ENCODE assay signal across 18 cellular contexts in the genomic region with DNA sequence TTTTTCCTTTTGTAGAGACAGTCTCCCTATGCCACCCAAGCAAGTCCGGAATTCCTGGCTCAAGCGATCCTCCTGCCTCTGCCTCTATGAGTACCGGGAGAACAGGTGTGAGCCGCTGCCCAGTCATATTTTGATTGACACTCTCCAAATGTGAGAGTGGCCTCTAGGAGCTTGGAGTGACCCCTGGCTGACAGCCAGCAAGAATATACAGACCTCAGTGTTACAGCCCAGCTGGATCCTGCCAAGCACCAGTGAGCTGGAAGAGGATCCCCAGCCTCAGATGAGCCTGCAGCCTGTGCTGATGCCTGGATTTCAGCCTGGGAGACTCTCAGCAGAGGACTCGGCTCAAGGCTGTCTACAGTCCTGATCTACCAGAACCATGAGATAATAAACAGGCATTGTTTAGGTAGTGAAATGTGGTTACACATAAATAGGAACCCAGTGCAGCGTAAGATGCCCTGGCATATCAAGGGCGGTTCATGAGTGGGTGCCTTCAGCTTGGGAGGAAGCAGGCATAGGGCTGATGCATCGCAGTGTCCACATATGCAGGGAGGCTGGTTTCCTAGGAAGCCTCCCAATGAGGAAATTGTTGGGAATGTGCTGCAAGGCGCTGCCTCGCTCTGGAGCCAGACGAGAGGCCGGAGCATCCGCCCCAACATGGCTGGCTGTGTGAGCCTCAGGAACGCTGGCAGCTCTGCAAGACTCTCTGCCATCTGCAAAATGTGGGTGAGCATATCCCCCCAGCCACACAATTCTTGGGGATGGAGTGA. TPM values are rescaled to one million over a fixed set of nuclear protein-coding genes. Genes with fewer than 3 reads are reported as not detected.
"Had no signal": no experiment of that assay in that cellular context is flagged by ENCODE, and none has a peak within 500 bp of the region (broad histone marks: within the 10 kb centered on the region; RNA-seq: fewer than 3 reads in every experiment).

No MANE protein-coding gene starts in this region.

- H3K9me3 ChIP-seq: left lung, stomach, uterus had no signal

- H3K36me3 ChIP-seq: left lung, stomach, uterus had no signal

- H3K4me1 ChIP-seq: uterus had no signal

- H3K9me3 Mint-ChIP-seq: activated CD4-positive, alpha-beta T cell treated with anti-CD3 and anti-CD28 coated beads, Interleukin-2, amount 10 ng/mL, durations not matched to agents 24 days and 14 days; activated T-helper 1 cell treated with anti-CD3 and anti-CD28 coated beads, Interleukin-12 subunit alpha, Interleukin-12 subunit beta, Interleukin-2, Interleukin-4 antibody, amounts not matched to agents 30 ng/mL and 10 ng/mL and 1 ng/mL, durations not matched to agents 14 hours and 24 hours and 36 hours; memory B cell; natural killer cell treated with Interleukin-12 subunit alpha and Interleukin-12 subunit beta and Interleukin-15 and Interleukin-18, amount 100 ng/mL, for 72 hours had no signal

- H3K36me3 Mint-ChIP-seq: memory B cell; natural killer cell treated with Interleukin-12 subunit alpha and Interleukin-12 subunit beta and Interleukin-15 and Interleukin-18, amount 100 ng/mL, for 72 hours had no signal

- H3K4me1 Mint-ChIP-seq: memory B cell had no signal

- H3K4me3 Mint-ChIP-seq: activated CD4-positive, alpha-beta T cell treated with anti-CD3 and anti-CD28 coated beads, Interleukin-2, amount 10 ng/mL, durations not matched to agents 24 days and 14 days; activated T-helper 1 cell treated with anti-CD3 and anti-CD28 coated beads, Interleukin-12 subunit alpha, Interleukin-12 subunit beta, Interleukin-2, Interleukin-4 antibody, amounts not matched to agents 30 ng/mL and 10 ng/mL and 1 ng/mL, durations not matched to agents 14 hours and 24 hours and 36 hours; memory B cell had no signal

- DNase-seq: activated CD4-positive, alpha-beta T cell treated with anti-CD3 and anti-CD28 coated beads, Interleukin-2, amount 10 ng/mL, durations not matched to agents 24 days and 14 days; activated CD4-positive, CD25-positive, alpha-beta regulatory T cell; activated CD8-positive, alpha-beta memory T cell treated with anti-CD3 and anti-CD28 coated beads for 24 hours; activated naive CD4-positive, alpha-beta T cell treated with Interleukin-2 at 50 U/mL for 16 hours; erythroblast; islet precursor cell; stimulated activated CD4-positive, alpha-beta T cell treated with anti-CD3 and anti-CD28 coated beads, Interleukin-12 subunit alpha, Interleukin-12 subunit beta, amount 100 ng/mL, for 4 hours; stimulated activated CD4-positive, alpha-beta T cell treated with anti-CD3 and anti-CD28 coated beads, Interleukin-2, amount 100 ng/mL, for 24 hours; stomach; uterus had no signal

- FAIRE-seq: astrocyte, bronchial epithelial cell had no signal

- H3K27ac Mint-ChIP-seq: activated CD4-positive, alpha-beta T cell treated with anti-CD3 and anti-CD28 coated beads, Interleukin-2, amount 10 ng/mL, durations not matched to agents 24 days and 14 days; activated T-helper 1 cell treated with anti-CD3 and anti-CD28 coated beads, Interleukin-12 subunit alpha, Interleukin-12 subunit beta, Interleukin-2, Interleukin-4 antibody, amounts not matched to agents 30 ng/mL and 10 ng/mL and 1 ng/mL, durations not matched to agents 14 hours and 24 hours and 36 hours; memory B cell had no signal

- H3K4me3 ChIP-seq: dorsolateral prefrontal cortex, left lung, stomach, uterus had no signal

- H3K27me3 ChIP-seq: dorsolateral prefrontal cortex, left lung, stomach, uterus had no signal

- H3K27ac ChIP-seq: left lung, stomach, uterus had no signal

- H3K27me3 Mint-ChIP-seq: activated CD4-positive, alpha-beta T cell treated with anti-CD3 and anti-CD28 coated beads, Interleukin-2, amount 10 ng/mL, durations not matched to agents 24 days and 14 days; natural killer cell treated with Interleukin-12 subunit alpha and Interleukin-12 subunit beta and Interleukin-15 and Interleukin-18, amount 100 ng/mL, for 72 hours had no signal

RNA-seq across cellular contexts. Expression of a gene that starts 38.9 kb away (rescaled TPM):
- total RNA-seq: pulmonary artery endothelial cell had no signal
